14 cellular contexts compared by ENCODE assay signal in genomic region chr12:13204428-13204827, GRCh38. TPM values are rescaled to one million over a fixed set of nuclear protein-coding genes. Genes with fewer than 3 reads are reported as not detected.
A peak's percentile ranks its signal among the peaks of the same experiment; 100 is the strongest.
DNase-seq lines count a peak whose midpoint lies in the region; FAIRE-seq and TF ChIP-seq lines count a peak whose summit lies in the region.
"Had no signal": no experiment of that assay in that cellular context is flagged by ENCODE, and none has a peak within 500 bp of the region (broad histone marks: within the 10 kb centered on the region; RNA-seq: fewer than 3 reads in every experiment).

No MANE protein-coding gene starts in this region.

- no peak overlapping the region for H3K4me3 Mint-ChIP-seq in astrocyte (ENCODE audit: unreplicated experiment)
- H3K4me3 Mint-ChIP-seq in progenitor cell of endocrine pancreas (ENCODE audit: low read depth): no peak overlapping the region
- H3K4me3 Mint-ChIP-seq: activated CD4-positive, alpha-beta T cell treated with anti-CD3 and anti-CD28 coated beads, Interleukin-2, amount 10 ng/mL, durations not matched to agents 24 days and 14 days; activated naive CD4-positive, alpha-beta T cell treated with anti-CD3 and anti-CD28 coated beads, Interleukin-2, amount 10 ng/mL, durations not matched to agents 7 days and 5 days had no signal

- no peak overlapping the region for H2AFZ ChIP-seq in astrocyte (ENCODE audit: low read depth, low read length)

- peak overlapping the region; percentile 63 for H3K9ac ChIP-seq in astrocyte (ENCODE audit: low read length)

- FAIRE-seq in astrocyte (lab: Jason Lieb, UNC): no peak
- FAIRE-seq in frontal cortex (lab: Jason Lieb, UNC): no peak

- H3K9me3 ChIP-seq in astrocyte (ENCODE audit: insufficient read depth, low read depth, low read length): no peaks in the 10 kb centered on the region
- H3K9me3 ChIP-seq: neutrophil, thoracic aorta had no signal

- H3K79me2 ChIP-seq in astrocyte (ENCODE audit: insufficient read depth, low read length): peaks cover 91% of the 10 kb centered on the region

- H3K27ac Mint-ChIP-seq in astrocyte (ENCODE audit: unreplicated experiment) (peak overlapping the region; percentile 54), progenitor cell of endocrine pancreas (no peak overlapping the region)
- H3K27ac Mint-ChIP-seq: activated CD4-positive, alpha-beta T cell treated with anti-CD3 and anti-CD28 coated beads, Interleukin-2, amount 10 ng/mL, durations not matched to agents 24 days and 14 days; activated naive CD4-positive, alpha-beta T cell treated with anti-CD3 and anti-CD28 coated beads, Interleukin-2, amount 10 ng/mL, durations not matched to agents 7 days and 5 days had no signal

- H3K27me3 Mint-ChIP-seq in astrocyte (ENCODE audit: low read depth, unreplicated experiment): no peaks in the 10 kb centered on the region
- peaks cover 79% of the 10 kb centered on the region for H3K27me3 Mint-ChIP-seq in progenitor cell of endocrine pancreas

- peak overlapping the region; percentile 66 for H3K4me2 ChIP-seq in astrocyte (ENCODE audit: low read length)

- H3K27ac ChIP-seq in astrocyte (ENCODE audit: low read depth, low read length): peak overlapping the region; percentile 96
- H3K27ac ChIP-seq: neutrophil, thoracic aorta had no signal

- no peaks in the 10 kb centered on the region for H3K27me3 ChIP-seq in astrocyte (ENCODE audit: insufficient read depth, low read length)

- peaks cover under 1% of the 10 kb centered on the region for H3K36me3 Mint-ChIP-seq in astrocyte (ENCODE audit: low read depth, unreplicated experiment)
- no peaks in the 10 kb centered on the region for H3K36me3 Mint-ChIP-seq in progenitor cell of endocrine pancreas (ENCODE audit: insufficient read depth)
- H3K36me3 Mint-ChIP-seq: activated naive CD4-positive, alpha-beta T cell treated with anti-CD3 and anti-CD28 coated beads, Interleukin-2, amount 10 ng/mL, durations not matched to agents 7 days and 5 days had no signal

- H3K4me3 ChIP-seq in astrocyte (ENCODE audit: insufficient read depth, low read depth, low read length): peak overlapping the region; percentile 6
- H3K4me3 ChIP-seq: thoracic aorta had no signal

- H4K20me1 ChIP-seq in astrocyte (ENCODE audit: insufficient read depth, low read length): peaks cover 7% of the 10 kb centered on the region

- H3K9me3 Mint-ChIP-seq in astrocyte (ENCODE audit: unreplicated experiment) (no peaks in the 10 kb centered on the region), progenitor cell of endocrine pancreas (ENCODE audit: low read depth) (no peaks in the 10 kb centered on the region)
- H3K9me3 Mint-ChIP-seq: activated CD4-positive, alpha-beta T cell treated with anti-CD3 and anti-CD28 coated beads, Interleukin-2, amount 10 ng/mL, durations not matched to agents 24 days and 14 days; activated naive CD4-positive, alpha-beta T cell treated with anti-CD3 and anti-CD28 coated beads, Interleukin-2, amount 10 ng/mL, durations not matched to agents 7 days and 5 days had no signal

- DNase-seq in HT1080 (ENCODE audit: low read depth) (peak; percentile 46), astrocyte (ENCODE audit: low read depth) (peak; percentile 74), iris pigment epithelial cell (ENCODE audit: low read depth) (peak; percentile 86), smooth muscle cell of the brain vasculature (ENCODE audit: low read depth, low spot score) (peak; percentile 80), progenitor cell of endocrine pancreas (ENCODE audit: low spot score, unreplicated experiment) (no peak), frontal cortex (ENCODE audit: low spot score in 2 of 2) (no peak), GOT3 (lab: John Stamatoyannopoulos, UW) (no peak)
- DNase-seq: activated CD4-positive, alpha-beta T cell treated with anti-CD3 and anti-CD28 coated beads, Interleukin-2, amount 10 ng/mL, durations not matched to agents 24 days and 14 days; activated naive CD4-positive, alpha-beta T cell treated with anti-CD3 and anti-CD28 coated beads, Interleukin-2, amount 10 ng/mL, durations not matched to agents 7 days and 5 days; COR-L47; effector CD4-positive, alpha-beta T cell; NCI-H510A treated with DMSO at 0.1 percent for 48 hours had no signal

- H3K4me1 Mint-ChIP-seq in astrocyte (ENCODE audit: low read depth, unreplicated experiment) (peaks cover 58% of the 10 kb centered on the region), progenitor cell of endocrine pancreas (ENCODE audit: low read depth) (peaks cover 2% of the 10 kb centered on the region)

- peaks cover 73% of the 10 kb centered on the region for H3K4me1 ChIP-seq in astrocyte (ENCODE audit: insufficient read depth, low read length)

- no peak for TF ChIP-seq CTCF in astrocyte (IDR thresholded peaks at IDR 0.05; ENCODE audit: insufficient read depth, low read depth, low read length)
- no peak for TF ChIP-seq CTCF in progenitor cell of endocrine pancreas (IDR thresholded peaks at IDR 0.05; ENCODE audit: unreplicated experiment)

- peaks cover 3% of the 10 kb centered on the region for H3K36me3 ChIP-seq in astrocyte (ENCODE audit: insufficient read depth, low read length)
- H3K36me3 ChIP-seq: neutrophil, thoracic aorta had no signal

RNA-seq across cellular contexts. Expression of gene EMP1, which starts 7.9 kb away (rescaled TPM):
- 58.8 and 248 TPM in 2 replicates for total RNA-seq in HT1080 (2014; rRNA removed; shearing (Covaris generic))
- 380 and 384 TPM in 2 replicates for polyA plus RNA-seq in HT1080 (2015; cell fraction: cytosol; rRNA removed)
- polyA plus RNA-seq in HT1080 (2015; cell fraction: nucleus; rRNA removed): 358 and 396 TPM in 2 replicates
- total RNA-seq in astrocyte (57.6 and 71.7 TPM in 2 replicates), progenitor cell of endocrine pancreas (0.31 and 0.47 TPM in 2 replicates), frontal cortex (2.4 TPM)

Comparison
In these comparisons a context has a peak if more than half of its experiments do, and no peak if none do; other contexts are left out.
1. DNase-seq: peak in HT1080 (single experiment), astrocyte (single experiment), iris pigment epithelial cell (single experiment) and smooth muscle cell of the brain vasculature (single experiment); none in progenitor cell of endocrine pancreas (single experiment), frontal cortex (0 of 2) and GOT3 (single experiment).
2. RNA of gene EMP1, which starts 7.9 kb away (total RNA-seq): 58.8 to 248 TPM in HT1080 and 57.6 to 71.7 TPM in astrocyte; 2.4 TPM in frontal cortex (single experiment) and 0.31 to 0.47 TPM in progenitor cell of endocrine pancreas; every median in the first group is over 10 times any median in the second.